28 cellular contexts compared by ENCODE assay signal in the genomic region with DNA sequence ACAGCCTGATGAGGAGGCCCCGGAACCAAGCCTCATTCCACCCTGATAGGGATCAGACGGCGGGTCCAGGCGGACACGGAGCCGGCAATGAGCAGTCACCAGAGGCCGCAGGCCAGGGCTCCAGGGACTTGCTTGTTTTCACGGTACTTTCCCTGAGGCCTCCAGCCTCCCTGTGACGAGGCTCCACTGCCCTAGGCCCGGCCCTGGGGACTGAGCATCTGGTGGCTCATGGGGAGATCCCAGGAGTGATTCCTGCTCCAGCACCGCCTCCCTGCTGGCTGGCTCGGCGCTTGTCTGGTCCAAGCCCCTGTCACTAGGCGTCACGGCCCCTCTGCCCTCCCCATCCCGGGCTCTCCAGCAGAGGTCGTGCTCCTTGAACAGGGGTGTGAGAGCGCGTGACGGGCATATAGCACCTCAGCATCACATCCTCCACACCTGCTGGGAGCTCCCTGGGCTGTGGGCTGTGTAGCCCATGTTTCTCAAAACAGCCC. TPM values are rescaled to one million over a fixed set of nuclear protein-coding genes. Genes with fewer than 3 reads are reported as not detected.
DNase-seq lines count a peak whose midpoint lies in the region; ATAC-seq, FAIRE-seq and TF ChIP-seq lines count a peak whose summit lies in the region.
"Had no signal": no experiment of that assay in that cellular context is flagged by ENCODE, and none has a peak within 500 bp of the region (broad histone marks: within the 10 kb centered on the region; RNA-seq: fewer than 3 reads in every experiment).

No MANE protein-coding gene starts in this region.

- H4K20me1 ChIP-seq in GM12878 (ENCODE audit: control insufficient read depth, insufficient read depth), result no peaks in the 10 kb centered on the region

- intact Hi-C loops in GM12878 (cut with micrococcal nuclease; ENCODE audit: unreplicated experiment), result no loop called here
- intact Hi-C loops in spleen (cut with DNase I; ENCODE audit: low total_unique reads), result no loop called here

- no peaks in the 10 kb centered on the region for H3K4me1 ChIP-seq in GM12878 (ENCODE audit: control insufficient read depth, insufficient read depth, low read length)
- peaks cover 0 to 19% (median 0%) of the 10 kb centered on the region in 6 donors for H3K4me1 ChIP-seq in spleen
- H3K4me1 ChIP-seq: HAP-1 had no signal

- POLR2A ChIA-PET in GM12878 (lab: Charles Lee), result no interaction called here

- H3K27me3 ChIP-seq in GM12878 (replicated peaks in 1 of 2; ENCODE audit: control insufficient read depth in 2 of 2, insufficient read depth in 2 of 2, low read length in 1 of 2) (no peaks in the 10 kb centered on the region; a peak in 2 of 4 replicates), spleen (replicated peaks in 1 of 7) (peaks cover 0 to 27% (median 0%) of the 10 kb centered on the region in 7 donors)
- H3K27me3 ChIP-seq: cardiac muscle cell, suprapubic skin, vagina had no signal

- in situ Hi-C loops in GM12878 (cut with MboI), result no loop called here

- WGBS in GM12878 (ENCODE audit: insufficient coverage, insufficient replicate concordance, low lambda C conversion rate, missing lambda C conversion rate), result 35% methylated on average over 20 of the region's 20 CpGs
- 78 to 93% (median 88%) methylated on average over 10 to 20 of the region's 20 CpGs for WGBS in spleen, 5 donors

- TF ChIP-seq CTCF in HFFc6 (IDR thresholded peaks at IDR 0.05) (peak; percentile 14; the same call in 1 of the 2 replicates), GM12878 (IDR thresholded peaks at IDR 0.05 in 2 of 3, conservative IDR thresholded peaks at IDR 0.05 in 1 of 3; ENCODE audit: control insufficient read depth in 2 of 3, extremely low read depth in 1 of 3, insufficient read depth in 1 of 3, low read depth in 3 of 3, low read length in 3 of 3) (no peak), spleen (IDR thresholded peaks at IDR 0.05 in 8 of 11, conservative IDR thresholded peaks at IDR 0.05 in 3 of 11) (no peak)

- no peaks in the 10 kb centered on the region for H3K9me3 ChIP-seq in GM12878 (replicated peaks; ENCODE audit: control insufficient read depth, insufficient read depth, low read length)
- H3K9me3 ChIP-seq in spleen, result no peaks in the 10 kb centered on the region
- H3K9me3 ChIP-seq: HAP-1, SJCRH30, suprapubic skin, vagina had no signal

- H3K36me3 ChIP-seq in GM12878 (ENCODE audit: control insufficient read depth in 2 of 2, insufficient read depth in 2 of 2, low read length in 1 of 2) (no peaks in the 10 kb centered on the region), spleen (no peaks in the 10 kb centered on the region)
- H3K36me3 ChIP-seq: cardiac muscle cell, HAP-1, SJCRH30, suprapubic skin had no signal

- TF ChIP-seq POLR2A in GM12878 (IDR thresholded peaks at IDR 0.05; ENCODE audit: low read depth, low read length) (no peak), spleen (IDR thresholded peaks at IDR 0.05) (no peak)

- no peaks in the 10 kb centered on the region; the same call in 1 of the 2 replicates for H3K27me3 Mint-ChIP-seq in HFFc6 (ENCODE audit: insufficient read depth)
- H3K27me3 Mint-ChIP-seq: activated CD4-positive, alpha-beta T cell treated with anti-CD3 and anti-CD28 coated beads, Interleukin-2, amount 10 ng/mL, durations not matched to agents 24 days and 14 days had no signal

- no peak for FAIRE-seq in GM12878 (lab: Jason Lieb, UNC)
- FAIRE-seq: endothelial cell of umbilical vein had no signal

- no peak overlapping the region for H3K4me3 Mint-ChIP-seq in HFFc6
- H3K4me3 Mint-ChIP-seq: activated CD4-positive, alpha-beta T cell treated with anti-CD3 and anti-CD28 coated beads, Interleukin-2, amount 10 ng/mL, durations not matched to agents 24 days and 14 days; activated naive CD4-positive, alpha-beta T cell treated with anti-CD3 and anti-CD28 coated beads for 36 hours; activated T-cell treated with anti-CD3 and anti-CD28 coated beads, Interleukin-2, amount 50 U/mL, for 72 hours; stimulated activated effector memory CD8-positive, alpha-beta T cell treated with anti-CD3 and anti-CD28 coated beads, Interleukin-12 subunit alpha, Interleukin-12 subunit beta, amount 100 ng/mL, for 72 hours; T-helper 1 cell treated with Interleukin-12 subunit alpha and Interleukin-12 subunit beta and Interleukin-4 antibody, amounts not matched to agents 30 μg/mL and 1 μg/mL, for 36 hours had no signal

- H3K9ac ChIP-seq in GM12878 (ENCODE audit: control insufficient read depth, insufficient read depth, low read length), result no peak overlapping the region

- H3K36me3 Mint-ChIP-seq in HFFc6 (ENCODE audit: low read depth), result no peaks in the 10 kb centered on the region

- H3K9me3 Mint-ChIP-seq in HFFc6, result no peaks in the 10 kb centered on the region
- H3K9me3 Mint-ChIP-seq: activated CD4-positive, alpha-beta T cell treated with anti-CD3 and anti-CD28 coated beads, Interleukin-2, amount 10 ng/mL, durations not matched to agents 24 days and 14 days; activated naive CD4-positive, alpha-beta T cell treated with anti-CD3 and anti-CD28 coated beads for 36 hours; activated T-cell treated with anti-CD3 and anti-CD28 coated beads, Interleukin-2, amount 50 U/mL, for 72 hours; stimulated activated effector memory CD8-positive, alpha-beta T cell treated with anti-CD3 and anti-CD28 coated beads, Interleukin-12 subunit alpha, Interleukin-12 subunit beta, amount 100 ng/mL, for 72 hours; T-helper 1 cell treated with Interleukin-12 subunit alpha and Interleukin-12 subunit beta and Interleukin-4 antibody, amounts not matched to agents 30 μg/mL and 1 μg/mL, for 36 hours had no signal

- H2AFZ ChIP-seq in GM12878 (ENCODE audit: control insufficient read depth, low read depth, low read length), result no peak overlapping the region

- no peak overlapping the region for H3K4me3 ChIP-seq in GM12878
- no peak overlapping the region for H3K4me3 ChIP-seq in spleen
- H3K4me3 ChIP-seq: cardiac muscle cell, HAP-1, SJCRH30, suprapubic skin, vagina had no signal

- BruUV-seq in GM12878 (replicated peaks; lab: Mats Ljungman, UMichigan), result no TSS peak

- TF ChIP-seq RAD21 in GM12878 (IDR thresholded peaks at IDR 0.05; ENCODE audit: insufficient read depth, low read depth, low read length), result no peak

- ATAC-seq in GM12878, result peak; percentile 34; the same call in 2 of the 3 replicates
- ATAC-seq in HG03097 (IDR thresholded peaks at IDR 0.05; ENCODE audit: low FRiP score, unreplicated experiment), result no peak
- ATAC-seq: activated T-cell treated with anti-CD3 and anti-CD28 coated beads, Interleukin-2, amount 50 U/mL, for 72 hours; PC-3; stimulated activated effector memory CD8-positive, alpha-beta T cell treated with anti-CD3 and anti-CD28 coated beads, Interleukin-12 subunit alpha, Interleukin-12 subunit beta, amount 100 ng/mL, for 72 hours had no signal

- no peaks in the 10 kb centered on the region for H3K79me2 ChIP-seq in GM12878 (ENCODE audit: control insufficient read depth, insufficient read depth, low read length)

- SMC1A ChIA-PET in GM12878 (lab: Charles Lee; ENCODE audit: uncharacterized antibody, unreplicated experiment), result no interaction called here

- peaks cover 12% of the 10 kb centered on the region for H3K4me1 Mint-ChIP-seq in HFFc6 (ENCODE audit: low read depth)
- H3K4me1 Mint-ChIP-seq: activated CD4-positive, alpha-beta T cell treated with anti-CD3 and anti-CD28 coated beads, Interleukin-2, amount 10 ng/mL, durations not matched to agents 24 days and 14 days had no signal

- no peak for DNase-seq in HFFc6
- no peak for DNase-seq in GM12878 (ENCODE audit: low read depth, low spot score)
- peak; percentile 64 for DNase-seq in iPS-NIHi11 (ENCODE audit: low spot score)
- peak; percentile 66 for DNase-seq in spleen
- no peak for DNase-seq in NCI-H226
- no peak for DNase-seq in retina
- DNase-seq: activated CD4-positive, alpha-beta T cell treated with anti-CD3 and anti-CD28 coated beads, Interleukin-2, amount 10 ng/mL, durations not matched to agents 24 days and 14 days; activated naive CD4-positive, alpha-beta T cell treated with anti-CD3 and anti-CD28 coated beads for 36 hours; activated T-cell treated with anti-CD3 and anti-CD28 coated beads, Interleukin-2, amount 50 U/mL, for 72 hours; amygdala; dermis blood vessel endothelial cell; head of caudate nucleus; KBM-7; NCI-H2227 treated with DMSO at 0.1 percent for 48 hours; NCI-H774; PC-3; stimulated activated CD4-positive, alpha-beta T cell treated with anti-CD3 and anti-CD28 coated beads, Interleukin-1b, Interleukin-23, amount 100 ng/mL, for 48 hours had no signal

- no peak overlapping the region for H3K4me2 ChIP-seq in GM12878 (ENCODE audit: control insufficient read depth, insufficient read depth)

- no peak overlapping the region for H3K27ac Mint-ChIP-seq in HFFc6
- H3K27ac Mint-ChIP-seq: activated CD4-positive, alpha-beta T cell treated with anti-CD3 and anti-CD28 coated beads, Interleukin-2, amount 10 ng/mL, durations not matched to agents 24 days and 14 days; activated naive CD4-positive, alpha-beta T cell treated with anti-CD3 and anti-CD28 coated beads for 36 hours; activated T-cell treated with anti-CD3 and anti-CD28 coated beads, Interleukin-2, amount 50 U/mL, for 72 hours; stimulated activated effector memory CD8-positive, alpha-beta T cell treated with anti-CD3 and anti-CD28 coated beads, Interleukin-12 subunit alpha, Interleukin-12 subunit beta, amount 100 ng/mL, for 72 hours; T-helper 1 cell treated with Interleukin-12 subunit alpha and Interleukin-12 subunit beta and Interleukin-4 antibody, amounts not matched to agents 30 μg/mL and 1 μg/mL, for 36 hours had no signal

- RAD21 ChIA-PET in GM12878 (lab: Charles Lee; ENCODE audit: unreplicated experiment), result no interaction called here

- H3K27ac ChIP-seq in GM12878 (ENCODE audit: control insufficient read depth, insufficient read depth) (no peak overlapping the region), spleen (no peak overlapping the region)
- H3K27ac ChIP-seq: cardiac muscle cell, SJCRH30, suprapubic skin, vagina had no signal

- CTCF ChIA-PET in GM12878 (lab: Yijun Ruan, JAX), result no interaction called here

- TF ChIP-seq EP300 in GM12878 (IDR thresholded peaks at IDR 0.05; ENCODE audit: borderline replicate concordance in 1 of 2, control insufficient read depth in 1 of 2, low read depth in 2 of 2, low read length in 2 of 2), result no peak

RNA-seq across cellular contexts. Expression of a gene that starts 14.1 kb away (rescaled TPM):
- total RNA-seq in HFFc6 (2021; fragmentation: NEBNext Ultra II Directional; extraction: Animal tissue kit (Norgen Biotek cat#: 25700)), result 1 to 10 TPM; 4.2 to 7.0 (median 4.8) TPM
- not detected in 2 replicates for total RNA-seq in GM12878 (2013; cell fraction: nucleolus; rRNA removed)
- total RNA-seq in GM12878 (2014; rRNA removed), result not detected in 2 replicates
- total RNA-seq in GM12878 (2014; rRNA removed; fragmentation: Illumina TruSeq; extraction: Trizol), result not detected in 2 replicates
- 0.08 TPM in 1 of 2 replicates, not detected in the other for total RNA-seq in GM12878 (2021)
- polyA plus RNA-seq in GM12878 (2011; ENCODE audit: low read depth), result not detected
- polyA plus RNA-seq in GM12878 (2011; rRNA removed), result 0.72 and 1.2 TPM in 2 replicates
- polyA plus RNA-seq in GM12878 (2011; cell fraction: cytosol; rRNA removed), result 1.9 and 2.3 TPM in 2 replicates
- polyA plus RNA-seq in GM12878 (2011; cell fraction: nucleus; rRNA removed), result 1.0 and 1.7 TPM in 2 replicates
- polyA plus RNA-seq in GM12878 (2012), result 0.11 TPM in 1 of 2 replicates, not detected in the other
- 0.04 TPM in 1 of 2 replicates, not detected in the other for polyA plus RNA-seq in GM12878 (2014; fragmentation: Illumina TruSeq; extraction: Trizol)
- polyA plus RNA-seq in GM12878 (2014; fragmentation: Nextera tagmentation; extraction: Ambion mirVana), result not detected
- polyA plus RNA-seq in GM12878 (2014; rRNA removed), result not detected in 2 replicates
- not detected for polyA plus RNA-seq in GM12878 (2016; fragmentation: Nextera tagmentation; extraction: Ambion mirVana)
- polyA minus RNA-seq in GM12878 (2011; rRNA and poly(A)+ RNA removed), result 0.73 and 1.3 TPM in 2 replicates
- polyA minus RNA-seq in GM12878 (2011; cell fraction: cytosol; rRNA and poly(A)+ RNA removed), result 0.73 TPM in 1 of 2 replicates, not detected in the other
- 0.36 and 0.57 TPM in 2 replicates for polyA minus RNA-seq in GM12878 (2011; cell fraction: nucleus; rRNA and poly(A)+ RNA removed)
- 1 to 10 TPM; 1.2 to 5.5 (median 3.1) TPM for total RNA-seq in spleen
- polyA plus RNA-seq in spleen, result 1 to 10 TPM in 2 of 3 donors, under 1 TPM in 1; 0.26 to 2.5 (median 1.9) TPM
- total RNA-seq: activated CD4-positive, alpha-beta T cell treated with anti-CD3 and anti-CD28 coated beads, Interleukin-2, amount 10 ng/mL, durations not matched to agents 24 days and 14 days; activated naive CD4-positive, alpha-beta T cell treated with anti-CD3 and anti-CD28 coated beads for 36 hours; activated T-cell treated with anti-CD3 and anti-CD28 coated beads, Interleukin-2, amount 50 U/mL, for 72 hours; mononuclear cell had no signal
- polyA plus RNA-seq: neural cell had no signal

Comparison
In these comparisons a context has a peak if more than half of its experiments do, and no peak if none do; other contexts are left out.
1. DNase-seq: peak in iPS-NIHi11 (single experiment) and spleen (single experiment); none in HFFc6 (single experiment), GM12878 (single experiment), NCI-H226 (single experiment) and retina (single experiment).